ENCODE assay signal across 1 cellular context in the genomic region with DNA sequence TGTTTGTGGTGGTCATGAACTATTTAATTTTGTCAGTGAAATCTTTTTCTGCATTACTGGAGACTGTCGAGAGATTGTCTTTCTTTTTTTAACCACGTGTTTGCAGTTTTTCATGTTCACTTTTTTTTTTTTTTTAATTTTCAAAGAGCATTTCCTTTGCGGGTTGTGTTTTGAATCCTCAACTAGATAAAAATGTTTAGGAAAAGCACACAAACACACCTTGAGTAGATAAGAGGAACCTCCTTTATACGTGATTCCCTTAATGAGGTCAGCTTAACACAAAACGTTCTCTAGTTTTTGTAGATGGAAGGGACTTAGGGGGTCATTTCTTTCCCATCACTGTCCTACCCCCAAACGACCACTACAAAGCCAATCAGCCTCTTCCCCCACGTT.
TF ChIP-seq lines count a peak whose summit lies in the region.

No MANE protein-coding gene starts in this region.

TF ChIP-seq in IMR-90, 13 proteins besides CTCF, POLR2A, EP300 and RAD21 (continued from another document):
- TF ChIP-seq, protein P1, sequence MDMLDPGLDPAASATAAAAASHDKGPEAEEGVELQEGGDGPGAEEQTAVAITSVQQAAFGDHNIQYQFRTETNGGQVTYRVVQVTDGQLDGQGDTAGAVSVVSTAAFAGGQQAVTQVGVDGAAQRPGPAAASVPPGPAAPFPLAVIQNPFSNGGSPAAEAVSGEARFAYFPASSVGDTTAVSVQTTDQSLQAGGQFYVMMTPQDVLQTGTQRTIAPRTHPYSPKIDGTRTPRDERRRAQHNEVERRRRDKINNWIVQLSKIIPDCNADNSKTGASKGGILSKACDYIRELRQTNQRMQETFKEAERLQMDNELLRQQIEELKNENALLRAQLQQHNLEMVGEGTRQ (IDR thresholded peaks at IDR 0.05; ENCODE audit: low read depth, low read length) = no peak
- TF ChIP-seq FOS (IDR thresholded peaks at IDR 0.05; ENCODE audit: low read depth, low read length) = no peak
